In the genomic region with DNA sequence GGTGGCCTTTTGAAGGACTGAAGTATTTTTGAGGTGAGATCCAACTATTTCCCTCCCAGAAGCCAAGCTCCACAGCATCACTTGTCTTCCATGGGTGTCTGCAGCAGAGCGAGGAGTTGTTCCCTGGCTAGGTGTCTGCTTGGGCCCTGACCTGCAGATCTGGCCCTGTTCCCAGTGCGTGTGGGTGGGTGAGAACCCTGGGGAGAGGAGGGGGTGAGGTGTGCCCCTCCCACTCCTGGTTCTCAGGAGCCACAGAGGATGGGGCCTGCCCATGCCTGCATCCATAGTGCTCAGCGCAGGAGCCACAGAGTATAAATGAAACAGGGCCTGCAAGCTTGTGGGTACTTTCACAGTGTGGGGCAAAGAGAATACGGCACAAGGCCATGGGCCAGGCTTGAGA, we compare ENCODE assay signal across 28 cellular contexts. TPM values are rescaled to one million over a fixed set of nuclear protein-coding genes. Genes with fewer than 3 reads are reported as not detected.
DNase-seq lines count a peak whose midpoint lies in the region; ATAC-seq and TF ChIP-seq lines count a peak whose summit lies in the region.
"Had no signal": no experiment of that assay in that cellular context is flagged by ENCODE, and none has a peak within 500 bp of the region (broad histone marks: within the 10 kb centered on the region; RNA-seq: fewer than 3 reads in every experiment).

No MANE protein-coding gene starts in this region.

- no peaks in the 10 kb centered on the region for H3K9me3 Mint-ChIP-seq in activated naive CD8-positive, alpha-beta T cell treated with anti-CD3 and anti-CD28 coated beads, Interleukin-2, amount 10 ng/mL, durations not matched to agents 7 days and 5 days
- H3K9me3 Mint-ChIP-seq in activated naive CD8-positive, alpha-beta T cell treated with anti-CD3 and anti-CD28 coated beads, Interleukin-2, amount 50 U/mL, for 24 hours, result no peaks in the 10 kb centered on the region
- H3K9me3 Mint-ChIP-seq in MCF 10A (ENCODE audit: unreplicated experiment), result no peaks in the 10 kb centered on the region
- no peaks in the 10 kb centered on the region for H3K9me3 Mint-ChIP-seq in neural progenitor cell
- H3K9me3 Mint-ChIP-seq in chondrocyte (ENCODE audit: low read depth), result no peaks in the 10 kb centered on the region
- H3K9me3 Mint-ChIP-seq: activated CD4-positive, alpha-beta T cell treated with anti-CD3 and anti-CD28 coated beads, Interleukin-2, amount 10 ng/mL, durations not matched to agents 7 days and 5 days; effector memory CD8-positive, alpha-beta T cell; T-cell had no signal

- CTCF ChIA-PET in MCF 10A (lab: Yijun Ruan, JAX), result interaction anchor here (1.1 to 3.0 kb wide), 4 partner anchors 11 to 15 kb away, joined by 4 to 12 read pairs (median 8); partner anchors contain the start of gene REG4

- TF ChIP-seq CTCF in MCF 10A (IDR thresholded peaks at IDR 0.05; ENCODE audit: unreplicated experiment), result no peak
- TF ChIP-seq CTCF in neural progenitor cell (IDR thresholded peaks at IDR 0.05), result no peak
- no peak for TF ChIP-seq CTCF in thyroid gland (IDR thresholded peaks at IDR 0.05)
- no peak for TF ChIP-seq CTCF in chondrocyte (IDR thresholded peaks at IDR 0.05)

- POLR2A ChIA-PET in activated naive CD8-positive, alpha-beta T cell treated with anti-CD3 and anti-CD28 coated beads, Interleukin-2, amount 10 ng/mL, durations not matched to agents 7 days and 5 days (lab: Charles Lee), result no interaction called here
- POLR2A ChIA-PET in MCF 10A (lab: Yijun Ruan, JAX), result interaction anchor here (1.1 kb wide), 1 partner anchor 16 kb away, joined by 3 read pairs; no protein-coding TSS in a partner anchor

- no peak for ATAC-seq in activated naive CD8-positive, alpha-beta T cell treated with anti-CD3 and anti-CD28 coated beads, Interleukin-2, amount 10 ng/mL, durations not matched to agents 7 days and 5 days (ENCODE audit: low read depth)
- no peak for ATAC-seq in activated naive CD8-positive, alpha-beta T cell treated with anti-CD3 and anti-CD28 coated beads, Interleukin-2, amount 50 U/mL, for 24 hours
- ATAC-seq in GM18868 (IDR thresholded peaks at IDR 0.05; ENCODE audit: unreplicated experiment) (no peak), GM18907 (IDR thresholded peaks at IDR 0.05; ENCODE audit: unreplicated experiment) (no peak)
- ATAC-seq: effector memory CD8-positive, alpha-beta T cell; T-cell had no signal

- H3K27me3 ChIP-seq in neural progenitor cell (no peaks in the 10 kb centered on the region), thyroid gland (no peaks in the 10 kb centered on the region)
- H3K27me3 ChIP-seq: SJSA1, testis, uterus had no signal

- H3F3A ChIP-seq in neural progenitor cell (ENCODE audit: low read depth), result no peaks in the 10 kb centered on the region

- peak overlapping the region; percentile 30 for H3K27ac Mint-ChIP-seq in activated naive CD8-positive, alpha-beta T cell treated with anti-CD3 and anti-CD28 coated beads, Interleukin-2, amount 10 ng/mL, durations not matched to agents 7 days and 5 days
- H3K27ac Mint-ChIP-seq in activated naive CD8-positive, alpha-beta T cell treated with anti-CD3 and anti-CD28 coated beads, Interleukin-2, amount 50 U/mL, for 24 hours, result no peak overlapping the region
- H3K27ac Mint-ChIP-seq in MCF 10A (ENCODE audit: low read depth, unreplicated experiment) (no peak overlapping the region), neural progenitor cell (peak overlapping the region; percentile 77), chondrocyte (ENCODE audit: unreplicated experiment) (no peak overlapping the region)
- H3K27ac Mint-ChIP-seq: activated CD4-positive, alpha-beta T cell treated with anti-CD3 and anti-CD28 coated beads, Interleukin-2, amount 10 ng/mL, durations not matched to agents 7 days and 5 days; effector memory CD8-positive, alpha-beta T cell; T-cell had no signal

- peaks cover 10% of the 10 kb centered on the region for H3K27me3 Mint-ChIP-seq in activated naive CD8-positive, alpha-beta T cell treated with anti-CD3 and anti-CD28 coated beads, Interleukin-2, amount 10 ng/mL, durations not matched to agents 7 days and 5 days
- peaks cover 1% of the 10 kb centered on the region for H3K27me3 Mint-ChIP-seq in activated naive CD8-positive, alpha-beta T cell treated with anti-CD3 and anti-CD28 coated beads, Interleukin-2, amount 50 U/mL, for 24 hours
- H3K27me3 Mint-ChIP-seq in MCF 10A (ENCODE audit: insufficient read depth, unreplicated experiment) (no peaks in the 10 kb centered on the region), neural progenitor cell (ENCODE audit: insufficient read depth, low read depth) (peaks cover 10% of the 10 kb centered on the region), chondrocyte (ENCODE audit: low read depth) (no peaks in the 10 kb centered on the region)

- H2AFZ ChIP-seq in neural progenitor cell (replicated peaks), result no peak overlapping the region

- H3K4me1 ChIP-seq in neural progenitor cell (peaks cover 2% of the 10 kb centered on the region), thyroid gland (peaks cover 0 to 6% of the 10 kb centered on the region in 2 donors)
- H3K4me1 ChIP-seq: left ventricle myocardium inferior, prostate gland, testis, uterus had no signal

- intact Hi-C loops in MCF 10A (cut with micrococcal nuclease) (no loop called here), thyroid gland (cut with DNase I) (no loop called here)

- H3K4me3 Mint-ChIP-seq in activated naive CD8-positive, alpha-beta T cell treated with anti-CD3 and anti-CD28 coated beads, Interleukin-2, amount 10 ng/mL, durations not matched to agents 7 days and 5 days, result no peak overlapping the region
- H3K4me3 Mint-ChIP-seq in activated naive CD8-positive, alpha-beta T cell treated with anti-CD3 and anti-CD28 coated beads, Interleukin-2, amount 50 U/mL, for 24 hours, result no peak overlapping the region
- H3K4me3 Mint-ChIP-seq in MCF 10A (ENCODE audit: unreplicated experiment) (no peak overlapping the region), neural progenitor cell (no peak overlapping the region), chondrocyte (ENCODE audit: unreplicated experiment) (no peak overlapping the region)
- H3K4me3 Mint-ChIP-seq: activated CD4-positive, alpha-beta T cell treated with anti-CD3 and anti-CD28 coated beads, Interleukin-2, amount 10 ng/mL, durations not matched to agents 7 days and 5 days; effector memory CD8-positive, alpha-beta T cell; T-cell had no signal

- H4K20me1 ChIP-seq in neural progenitor cell (ENCODE audit: low read depth), result no peaks in the 10 kb centered on the region

- DNase-seq in activated naive CD8-positive, alpha-beta T cell treated with anti-CD3 and anti-CD28 coated beads, Interleukin-2, amount 10 ng/mL, durations not matched to agents 7 days and 5 days, result no peak
- DNase-seq in activated naive CD8-positive, alpha-beta T cell treated with anti-CD3 and anti-CD28 coated beads, Interleukin-2, amount 50 U/mL, for 24 hours, result no peak
- DNase-seq in MCF 10A (ENCODE audit: unreplicated experiment) (peak; percentile 32), neural progenitor cell (ENCODE audit: low spot score) (no peak), thyroid gland (peak; percentile 49 to 79), chondrocyte (ENCODE audit: low spot score) (no peak)
- DNase-seq: activated CD4-positive, alpha-beta T cell treated with anti-CD3 and anti-CD28 coated beads, Interleukin-2, amount 10 ng/mL, durations not matched to agents 7 days and 5 days; activated T-cell treated with anti-CD3 and anti-CD28 coated beads, Interleukin-2, amount 50 U/mL, for 48 hours; Calu3; caudate nucleus; effector memory CD8-positive, alpha-beta T cell; erythroblast; glutamatergic neuron; left ventricle myocardium inferior; mesendoderm; NCI-H1436; NCI-H446 treated with DMSO at 0.1 percent for 48 hours; stimulated activated CD4-positive, alpha-beta T cell treated with anti-CD3 and anti-CD28 coated beads, Interleukin-4, amount 100 ng/mL, for 24 hours; T-cell; testis; uterus had no signal

- BruUV-seq in MCF 10A (replicated peaks; lab: Mats Ljungman, UMichigan), result no TSS peak

- H3K4me2 ChIP-seq in neural progenitor cell, result no peak overlapping the region

- H3K27ac ChIP-seq in neural progenitor cell, result no peak overlapping the region
- no peak overlapping the region for H3K27ac ChIP-seq in thyroid gland
- H3K27ac ChIP-seq: left ventricle myocardium inferior, prostate gland, SJSA1, testis, uterus had no signal

- no peak for TF ChIP-seq POLR2A in thyroid gland (IDR thresholded peaks at IDR 0.05)

- 65 to 87% methylated on average over 3 of the region's 4 CpGs for WGBS in thyroid gland, 2 donors

- peaks cover 19% of the 10 kb centered on the region for H3K4me1 Mint-ChIP-seq in activated naive CD8-positive, alpha-beta T cell treated with anti-CD3 and anti-CD28 coated beads, Interleukin-2, amount 10 ng/mL, durations not matched to agents 7 days and 5 days
- H3K4me1 Mint-ChIP-seq in activated naive CD8-positive, alpha-beta T cell treated with anti-CD3 and anti-CD28 coated beads, Interleukin-2, amount 50 U/mL, for 24 hours, result peaks cover 32% of the 10 kb centered on the region
- H3K4me1 Mint-ChIP-seq in MCF 10A (ENCODE audit: insufficient read depth, unreplicated experiment) (peaks cover 6% of the 10 kb centered on the region), neural progenitor cell (peaks cover 26% of the 10 kb centered on the region), chondrocyte (ENCODE audit: low read depth) (no peaks in the 10 kb centered on the region)

- no peaks in the 10 kb centered on the region for H3K36me3 ChIP-seq in neural progenitor cell
- H3K36me3 ChIP-seq in thyroid gland, result no peaks in the 10 kb centered on the region
- H3K36me3 ChIP-seq: left ventricle myocardium inferior, prostate gland, SJSA1, uterus had no signal

- no peak overlapping the region for H3K4me3 ChIP-seq in neural progenitor cell
- no peak overlapping the region for H3K4me3 ChIP-seq in thyroid gland (replicated peaks in 1 of 3)
- H3K4me3 ChIP-seq: left ventricle myocardium inferior, prostate gland, SJSA1, testis, uterus had no signal

- H3K9ac ChIP-seq in neural progenitor cell, result no peak overlapping the region

- no peaks in the 10 kb centered on the region for H3K79me2 ChIP-seq in neural progenitor cell (ENCODE audit: low read depth)

- peaks cover 25% of the 10 kb centered on the region for H3K36me3 Mint-ChIP-seq in activated naive CD8-positive, alpha-beta T cell treated with anti-CD3 and anti-CD28 coated beads, Interleukin-2, amount 10 ng/mL, durations not matched to agents 7 days and 5 days
- H3K36me3 Mint-ChIP-seq in activated naive CD8-positive, alpha-beta T cell treated with anti-CD3 and anti-CD28 coated beads, Interleukin-2, amount 50 U/mL, for 24 hours (ENCODE audit: low read depth), result no peaks in the 10 kb centered on the region
- H3K36me3 Mint-ChIP-seq in MCF 10A (ENCODE audit: insufficient read depth, unreplicated experiment) (no peaks in the 10 kb centered on the region), neural progenitor cell (no peaks in the 10 kb centered on the region), chondrocyte (ENCODE audit: low read depth) (no peaks in the 10 kb centered on the region)
- H3K36me3 Mint-ChIP-seq: T-cell had no signal

- H3K9me3 ChIP-seq in neural progenitor cell (ENCODE audit: low read depth) (no peaks in the 10 kb centered on the region), thyroid gland (no peaks in the 10 kb centered on the region)
- H3K9me3 ChIP-seq: left ventricle myocardium inferior, prostate gland, SJSA1, testis, uterus had no signal

RNA-seq across cellular contexts. Expression of gene REG4, which starts 15.8 kb away (rescaled TPM):
- total RNA-seq in activated naive CD8-positive, alpha-beta T cell treated with anti-CD3 and anti-CD28 coated beads, Interleukin-2, amount 10 ng/mL, durations not matched to agents 7 days and 5 days, result 10 to 100 TPM in 1 of 2 experiments, 1 to 10 TPM in 1; 9.1 to 10.3 TPM
- total RNA-seq in MCF 10A (2022) (not detected in 2 replicates), neural progenitor cell (ENCODE audit: low replicate concordance) (not detected in 2 replicates), thyroid gland (not detected), chondrocyte (not detected in 3 replicates)
- total RNA-seq: Calu3, Daoy, H4, left ventricle myocardium inferior, RPMI7951, SJSA1, uterus had no signal

RNA-seq across cellular contexts. Expression of gene HMGCS2, which starts 26.8 kb away (rescaled TPM):
- not detected for total RNA-seq in activated naive CD8-positive, alpha-beta T cell treated with anti-CD3 and anti-CD28 coated beads, Interleukin-2, amount 10 ng/mL, durations not matched to agents 7 days and 5 days
- total RNA-seq in MCF 10A (2022) (not detected in 2 replicates), neural progenitor cell (ENCODE audit: low replicate concordance) (not detected in 2 replicates), thyroid gland (1 to 10 TPM in 2 of 4 donors, not detected in 2; 6.4 to 8.1 TPM), chondrocyte (not detected in 3 replicates)
- total RNA-seq: activated CD4-positive, alpha-beta T cell treated with anti-CD3 and anti-CD28 coated beads, Interleukin-2, amount 10 ng/mL, durations not matched to agents 7 days and 5 days; Calu3; Daoy; RPMI7951; SJSA1 had no signal

Comparison
In these comparisons a context has a peak if more than half of its experiments do, and no peak if none do; other contexts are left out.
1. H3K27ac Mint-ChIP-seq: peak in activated naive CD8-positive, alpha-beta T cell treated with anti-CD3 and anti-CD28 coated beads, Interleukin-2, amount 10 ng/mL, durations not matched to agents 7 days and 5 days (single experiment) and neural progenitor cell (single experiment); none in activated naive CD8-positive, alpha-beta T cell treated with anti-CD3 and anti-CD28 coated beads, Interleukin-2, amount 50 U/mL, for 24 hours (single experiment), MCF 10A (single experiment) and chondrocyte (single experiment).
2. DNase-seq: peak in MCF 10A (single experiment) and thyroid gland (2 of 2); none in activated naive CD8-positive, alpha-beta T cell treated with anti-CD3 and anti-CD28 coated beads, Interleukin-2, amount 10 ng/mL, durations not matched to agents 7 days and 5 days (single experiment), activated naive CD8-positive, alpha-beta T cell treated with anti-CD3 and anti-CD28 coated beads, Interleukin-2, amount 50 U/mL, for 24 hours (single experiment), neural progenitor cell (single experiment) and chondrocyte (single experiment).
3. RNA of gene REG4, which starts 15.8 kb away (total RNA-seq): 9.1 to 10.3 TPM in activated naive CD8-positive, alpha-beta T cell treated with anti-CD3 and anti-CD28 coated beads, Interleukin-2, amount 10 ng/mL, durations not matched to agents 7 days and 5 days; not detected in MCF 10A, not detected in neural progenitor cell, not detected in thyroid gland and not detected in chondrocyte; every median in the first group is over 10 times any median in the second.